ENCODE assay signal across 9 cellular contexts in genomic region chr12:47636908-47637780, GRCh38.
DNase-seq lines count a peak whose midpoint lies in the region; ATAC-seq and TF ChIP-seq lines count a peak whose summit lies in the region.
"Had no signal": no experiment of that assay in that cellular context is flagged by ENCODE, and none has a peak within 500 bp of the region (broad histone marks: within the 10 kb centered on the region; RNA-seq: fewer than 3 reads in every experiment).

No MANE protein-coding gene starts in this region.

- H3K4me3 ChIP-seq in LNCaP clone FGC (ENCODE audit: low read depth, low read length) (no peak overlapping the region), fibroblast of lung (replicated peaks in 1 of 4; ENCODE audit: control extremely low read depth in 1 of 4, insufficient read depth in 1 of 4, low read depth in 3 of 4, low read length in 4 of 4) (no peak overlapping the region)

- H3K4me2 ChIP-seq in fibroblast of lung (ENCODE audit: extremely low read depth, insufficient read depth, low read length): no peak overlapping the region

- intact Hi-C loops in activated CD4-positive, alpha-beta T cell treated with anti-CD3 and anti-CD28 coated beads for 36 hours (cut with DNase I, micrococcal nuclease): loop anchor here in 1 of 2 experiments (2.0 kb wide), 1 partner anchor 604 kb away; no protein-coding TSS in a partner anchor
- intact Hi-C loops in sciatic nerve (cut with DNase I): no loop called here

- peak; percentile 39 for DNase-seq in Caki2 (ENCODE audit: low read depth)
- peak; percentile 8 for DNase-seq in LNCaP clone FGC (ENCODE audit: low read depth)
- DNase-seq in activated CD4-positive, alpha-beta T cell treated with anti-CD3 and anti-CD28 coated beads for 36 hours: peak; percentile 75
- no peak for DNase-seq in fibroblast of lung (ENCODE audit: low read depth in 2 of 2)
- DNase-seq in stimulated activated CD4-positive, alpha-beta T cell treated with anti-CD3 and anti-CD28 coated beads, Interleukin-1b, Interleukin-23, amount 100 ng/mL, for 4 hours (ENCODE audit: low read depth in 2 of 2): peak; percentile 15 to 19
- DNase-seq in GOT3 (lab: John Stamatoyannopoulos, UW): no peak
- no peak for DNase-seq in Ammon's horn (ENCODE audit: low spot score)
- DNase-seq in sciatic nerve (ENCODE audit: low spot score): no peak

- CTCF ChIA-PET in activated CD4-positive, alpha-beta T cell treated with anti-CD3 and anti-CD28 coated beads for 36 hours (lab: Charles Lee): interaction anchor here (0.6 to 2.9 kb wide), 32 partner anchors 8 to 616 kb away, joined by 3 to 16 read pairs (median 3); no protein-coding TSS in a partner anchor

- H3K36me3 ChIP-seq in fibroblast of lung (ENCODE audit: control insufficient read depth, insufficient read depth, low read length): no peaks in the 10 kb centered on the region

- no peak overlapping the region for H3K4me3 Mint-ChIP-seq in activated CD4-positive, alpha-beta T cell treated with anti-CD3 and anti-CD28 coated beads for 36 hours
- H3K4me3 Mint-ChIP-seq: naive thymus-derived CD8-positive, alpha-beta T cell had no signal

- no peaks in the 10 kb centered on the region for H3K4me1 ChIP-seq in fibroblast of lung (ENCODE audit: control insufficient read depth, extremely low read depth, insufficient read depth, low read length)

- no peaks in the 10 kb centered on the region for H3K79me2 ChIP-seq in fibroblast of lung (ENCODE audit: control insufficient read depth, insufficient read depth, low read length)

- H3K27me3 ChIP-seq in fibroblast of lung (ENCODE audit: control insufficient read depth, insufficient read depth, low read length): no peaks in the 10 kb centered on the region

- in situ Hi-C loops in Caki2 (cut with HindIII; ENCODE audit: low pct_unique_long_range_greater_than_20kb, low sequenced_read_pairs): no loop called here

- no peak overlapping the region for H3K27ac ChIP-seq in fibroblast of lung (ENCODE audit: insufficient read depth, low read length)

- no peak overlapping the region for H3K9ac ChIP-seq in fibroblast of lung (ENCODE audit: insufficient read depth, low read length)

- no peak for ATAC-seq in activated CD4-positive, alpha-beta T cell treated with anti-CD3 and anti-CD28 coated beads for 36 hours
- ATAC-seq in sciatic nerve: no peak
- ATAC-seq: naive thymus-derived CD8-positive, alpha-beta T cell had no signal

- POLR2A ChIA-PET in activated CD4-positive, alpha-beta T cell treated with anti-CD3 and anti-CD28 coated beads for 36 hours (lab: Charles Lee): interaction anchor here (0.6 kb wide), 1 partner anchor 288 kb away, joined by 3 read pairs; no protein-coding TSS in a partner anchor

- no peaks in the 10 kb centered on the region for H3K27me3 Mint-ChIP-seq in activated CD4-positive, alpha-beta T cell treated with anti-CD3 and anti-CD28 coated beads for 36 hours
- H3K27me3 Mint-ChIP-seq: naive thymus-derived CD8-positive, alpha-beta T cell had no signal

- H3K27ac Mint-ChIP-seq in activated CD4-positive, alpha-beta T cell treated with anti-CD3 and anti-CD28 coated beads for 36 hours: no peak overlapping the region

- no peaks in the 10 kb centered on the region for H3K9me3 ChIP-seq in fibroblast of lung (ENCODE audit: control insufficient read depth, insufficient read depth, low read depth, low read length)

- H3K36me3 Mint-ChIP-seq in activated CD4-positive, alpha-beta T cell treated with anti-CD3 and anti-CD28 coated beads for 36 hours (ENCODE audit: low read depth): peaks cover 51% of the 10 kb centered on the region

- H2AFZ ChIP-seq in fibroblast of lung (ENCODE audit: low read length): no peak overlapping the region

- TF ChIP-seq CTCF in LNCaP clone FGC (IDR thresholded peaks at IDR 0.05; ENCODE audit: control insufficient read depth, extremely low read depth, insufficient read depth) (peak; percentile 46), fibroblast of lung (conservative IDR thresholded peaks at IDR 0.05 in 1 of 2, IDR thresholded peaks at IDR 0.05 in 1 of 2; ENCODE audit: low read depth in 1 of 2, low read length in 2 of 2) (peak; percentile 26 to 42)

- peaks cover 44% of the 10 kb centered on the region for H3K9me3 Mint-ChIP-seq in activated CD4-positive, alpha-beta T cell treated with anti-CD3 and anti-CD28 coated beads for 36 hours (ENCODE audit: low read depth)

- no peaks in the 10 kb centered on the region for H4K20me1 ChIP-seq in fibroblast of lung (ENCODE audit: control insufficient read depth, extremely low read depth, insufficient read depth, low read length)

- H3K4me1 Mint-ChIP-seq in activated CD4-positive, alpha-beta T cell treated with anti-CD3 and anti-CD28 coated beads for 36 hours: peaks cover 8% of the 10 kb centered on the region

Comparison
In these comparisons a context has a peak if more than half of its experiments do, and no peak if none do; other contexts are left out.
1. DNase-seq: peak in Caki2 (single experiment), LNCaP clone FGC (single experiment), activated CD4-positive, alpha-beta T cell treated with anti-CD3 and anti-CD28 coated beads for 36 hours (single experiment) and stimulated activated CD4-positive, alpha-beta T cell treated with anti-CD3 and anti-CD28 coated beads, Interleukin-1b, Interleukin-23, amount 100 ng/mL, for 4 hours (2 of 2); none in fibroblast of lung (0 of 2), GOT3 (single experiment), Ammon's horn (single experiment) and sciatic nerve (single experiment).